Comparison of ENCODE assay signal across 29 cellular contexts in the genomic region with DNA sequence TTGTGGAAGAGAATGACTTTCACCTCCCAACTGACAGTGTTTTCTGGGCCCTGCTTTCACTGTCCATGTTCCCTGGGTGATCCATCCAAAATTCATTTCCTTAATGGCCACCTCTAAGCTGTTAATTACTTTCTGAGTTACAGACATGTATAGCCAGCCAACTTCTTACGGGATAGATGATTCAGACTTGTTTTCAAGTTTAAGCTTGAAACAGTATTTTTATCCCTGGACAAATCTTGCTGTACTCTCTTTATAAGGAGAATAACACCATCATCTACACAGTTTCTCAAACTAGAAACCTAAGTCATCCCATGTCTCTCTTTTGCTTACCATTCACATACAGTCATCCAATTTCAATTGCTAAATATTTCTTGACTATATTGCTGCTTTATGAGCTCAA.
"Had no signal": no experiment of that assay in that cellular context is flagged by ENCODE, and none has a peak within 500 bp of the region (broad histone marks: within the 10 kb centered on the region; RNA-seq: fewer than 3 reads in every experiment).

No MANE protein-coding gene starts in this region.

- H3K4me3 Mint-ChIP-seq: activated CD4-positive, alpha-beta memory T cell treated with anti-CD3 and anti-CD28 coated beads, Interleukin-2, amount 10 ng/mL, durations not matched to agents 7 days and 5 days; activated CD4-positive, alpha-beta T cell treated with anti-CD3 and anti-CD28 coated beads for 36 hours; activated naive CD4-positive, alpha-beta T cell treated with anti-CD3 and anti-CD28 coated beads for 36 hours; activated naive CD8-positive, alpha-beta T cell; activated T-helper 17 cell treated with anti-CD3 and anti-CD28 coated beads, Interleukin-2, amount 50 U/mL, for 72 hours; T-helper 1 cell treated with Interleukin-12 subunit alpha and Interleukin-12 subunit beta and Interleukin-4 antibody, amounts not matched to agents 30 μg/mL and 1 μg/mL, for 36 hours had no signal

- DNase-seq: activated CD4-positive, alpha-beta memory T cell treated with anti-CD3 and anti-CD28 coated beads, Interleukin-2, amount 10 ng/mL, durations not matched to agents 7 days and 5 days; activated CD4-positive, alpha-beta T cell treated with anti-CD3 and anti-CD28 coated beads for 36 hours; activated CD4-positive, alpha-beta T cell treated with anti-CD3 and anti-CD28 coated beads, Interleukin-2, amount 50 U/mL, for 1 hour; activated CD4-positive, CD25-positive, alpha-beta regulatory T cell; activated gamma-delta T cell; activated naive CD4-positive, alpha-beta T cell treated with anti-CD3 and anti-CD28 coated beads for 36 hours; activated T-cell treated with anti-CD3 and anti-CD28 coated beads for 4 hours; activated T-cell treated with anti-CD3 and anti-CD28 coated beads, Interleukin-2, amount 50 U/mL, for 48 hours; amygdala; brain microvascular endothelial cell; IMR-90; KBM-7; NCI-H1105; NCI-H1436; NCI-H1694 treated with DMSO at 0.1 percent for 48 hours; NCI-H2029 treated with DMSO at 0.1 percent for 48 hours; NCI-H345; NCI-H510A; NCI-H526 treated with DMSO at 0.1 percent for 48 hours; NCI-H82; OCI-M1; Peyer's patch; SHP77 treated with DMSO at 0.1 percent for 48 hours; T-helper 9 cell had no signal

- H3K4me3 ChIP-seq: Peyer's patch had no signal

- FAIRE-seq: TTC549 had no signal

- H3K27me3 ChIP-seq: brain microvascular endothelial cell, Peyer's patch had no signal

- H3K27ac ChIP-seq: brain microvascular endothelial cell, Peyer's patch, VCaP had no signal

- H3K9me3 Mint-ChIP-seq: activated CD4-positive, alpha-beta memory T cell treated with anti-CD3 and anti-CD28 coated beads, Interleukin-2, amount 10 ng/mL, durations not matched to agents 7 days and 5 days; activated naive CD4-positive, alpha-beta T cell treated with anti-CD3 and anti-CD28 coated beads for 36 hours; activated T-helper 17 cell treated with anti-CD3 and anti-CD28 coated beads, Interleukin-2, amount 50 U/mL, for 72 hours; T-helper 1 cell treated with Interleukin-12 subunit alpha and Interleukin-12 subunit beta and Interleukin-4 antibody, amounts not matched to agents 30 μg/mL and 1 μg/mL, for 36 hours had no signal

- H3K27ac Mint-ChIP-seq: activated CD4-positive, alpha-beta memory T cell treated with anti-CD3 and anti-CD28 coated beads, Interleukin-2, amount 10 ng/mL, durations not matched to agents 7 days and 5 days; activated CD4-positive, alpha-beta T cell treated with anti-CD3 and anti-CD28 coated beads for 36 hours; activated naive CD4-positive, alpha-beta T cell treated with anti-CD3 and anti-CD28 coated beads for 36 hours; activated naive CD8-positive, alpha-beta T cell; activated T-helper 17 cell treated with anti-CD3 and anti-CD28 coated beads, Interleukin-2, amount 50 U/mL, for 72 hours; T-helper 1 cell treated with Interleukin-12 subunit alpha and Interleukin-12 subunit beta and Interleukin-4 antibody, amounts not matched to agents 30 μg/mL and 1 μg/mL, for 36 hours had no signal

- ATAC-seq: activated CD4-positive, alpha-beta T cell treated with anti-CD3 and anti-CD28 coated beads for 36 hours; activated T-helper 17 cell treated with anti-CD3 and anti-CD28 coated beads, Interleukin-2, amount 50 U/mL, for 72 hours had no signal

- H3K27me3 Mint-ChIP-seq: activated CD4-positive, alpha-beta memory T cell treated with anti-CD3 and anti-CD28 coated beads, Interleukin-2, amount 10 ng/mL, durations not matched to agents 7 days and 5 days; activated CD4-positive, alpha-beta T cell treated with anti-CD3 and anti-CD28 coated beads for 36 hours; activated naive CD8-positive, alpha-beta T cell; activated T-helper 17 cell treated with anti-CD3 and anti-CD28 coated beads, Interleukin-2, amount 50 U/mL, for 72 hours had no signal

- H3K9me3 ChIP-seq: Peyer's patch had no signal

- H3K36me3 ChIP-seq: brain microvascular endothelial cell, Peyer's patch had no signal
